ENCODE assay signal across 8 cellular contexts in genomic region chr3:109071349-109072142, GRCh38.
A peak's percentile ranks its signal among the peaks of the same experiment; 100 is the strongest.
DNase-seq lines count a peak whose midpoint lies in the region; ATAC-seq and TF ChIP-seq lines count a peak whose summit lies in the region.

No MANE protein-coding gene starts in this region.

- peak; percentile 34 for TF ChIP-seq CTCF in GM13977 (IDR thresholded peaks at IDR 0.05; ENCODE audit: extremely low read depth, insufficient read depth, missing control alignments)

- DNase-seq in GM13977 (ENCODE audit: low spot score) (no peak), SW480 (ENCODE audit: low spot score) (peak; percentile 3), epidermal melanocyte (ENCODE audit: insufficient read length, low spot score) (no peak)
- DNase-seq in effector CD8-positive, alpha-beta T cell (lab: John Stamatoyannopoulos, UW) = no peak
- no peak for DNase-seq in stimulated activated CD4-positive, alpha-beta T cell treated with anti-CD3 and anti-CD28 coated beads, Interleukin-15, amount 100 ng/mL, for 24 hours
- DNase-seq in stimulated activated CD4-positive, alpha-beta T cell treated with anti-CD3 and anti-CD28 coated beads, Interleukin-4, amount 100 ng/mL, for 4 hours = no peak

- in situ Hi-C loops in GM13977 (cut with MboI; ENCODE audit: low pct_unique_long_range_greater_than_20kb, low sequenced_read_pairs, unreplicated experiment) = no loop called here

- ATAC-seq in GM21390 (IDR thresholded peaks at IDR 0.05; ENCODE audit: unreplicated experiment) (peak; percentile 62), HG03469 (IDR thresholded peaks at IDR 0.05; ENCODE audit: unreplicated experiment) (peak; percentile 34)
